In genomic region chr1:200738733-200739498, GRCh38 we compare ENCODE assay signal across 8 cellular contexts. TPM values are rescaled to one million over a fixed set of nuclear protein-coding genes. Genes with fewer than 3 reads are reported as not detected.
DNase-seq lines count a peak whose midpoint lies in the region; ATAC-seq and TF ChIP-seq lines count a peak whose summit lies in the region.

CAMSAP2 (plus strand) TSS chr1:200738893; CDS start chr1:200739828, 935 bp downstream.

- peak; percentile 47 for ATAC-seq in HG03342 (IDR thresholded peaks at IDR 0.05; ENCODE audit: unreplicated experiment)

- no peak for TF ChIP-seq CTCF in AG04450 (IDR thresholded peaks at IDR 0.05; ENCODE audit: low read depth, low read length)

- H3K27me3 ChIP-seq in AG04450 (ENCODE audit: control insufficient read depth, insufficient read depth, low read length) = no peaks in the 10 kb centered on the region

- CTCF ChIA-PET in AG04450 (lab: Charles Lee) = interaction anchor here (1.0 to 1.4 kb wide), 3 partner anchors 9 to 117 kb away, joined by 3 to 6 read pairs (median 4); no protein-coding TSS in a partner anchor

- TF ChIP-seq POLR2A in GM18951 (IDR thresholded peaks at IDR 0.05; ENCODE audit: extremely low read depth, insufficient read depth, insufficient read length) = peak; percentile 45

- POLR2A ChIA-PET in AG04450 (lab: Yijun Ruan, JAX) = interaction anchor here (1.0 to 2.9 kb wide), 3 partner anchors 36 to 69 kb away, joined by 3 to 17 read pairs (median 3); partner anchors contain the start of gene DDX59

- in situ Hi-C loops in GM18951 (cut with MboI; ENCODE audit: low sequenced_read_pairs, unreplicated experiment) = no loop called here

- peak; percentile 66 for DNase-seq in AG04450 (ENCODE audit: low read depth, low spot score)
- DNase-seq in NCI-H748 (lab: John Stamatoyannopoulos, UW; ENCODE audit: unreplicated experiment) = peak; percentile 89
- DNase-seq in activated CD8-positive, alpha-beta memory T cell treated with anti-CD3 and anti-CD28 coated beads for 24 hours = peak; percentile 82
- DNase-seq in effector CD8-positive, alpha-beta T cell (lab: John Stamatoyannopoulos, UW) = peak; percentile 69
- DNase-seq in lung microvascular endothelial cell (ENCODE audit: low read depth in 2 of 2) = peak; percentile 89 to 95
- DNase-seq in stimulated activated CD4-positive, alpha-beta T cell treated with anti-CD3 and anti-CD28 coated beads, TNF-alpha, amount 100 ng/mL, for 24 hours (ENCODE audit: low read depth in 3 of 3) = peak; percentile 29 to 69 (median 51)

- peak within 1 kb of the TSS; percentile 98 for H3K4me3 ChIP-seq in AG04450 (ENCODE audit: low read depth, low read length)

- H3K9me3 ChIP-seq in AG04450 (ENCODE audit: control insufficient read depth, insufficient read depth, low read length) = no peaks in the 10 kb centered on the region; the same call in 1 of the 2 replicates

- H3K27ac ChIP-seq in AG04450 (ENCODE audit: low read depth, low read length) = peak within 1 kb of the TSS; percentile 96

RNA-seq across cellular contexts. Expression of gene CAMSAP2, which starts in this region (rescaled TPM):
- 18.0 and 24.2 TPM in 2 replicates for polyA plus RNA-seq in AG04450 (2011; rRNA removed)
- polyA minus RNA-seq in AG04450 (2011; rRNA and poly(A)+ RNA removed) = 18.0 and 42.5 TPM in 2 replicates
- 21.4 and 26.0 TPM in 2 replicates for total RNA-seq in lung microvascular endothelial cell

Comparison
In these comparisons a context has a peak if more than half of its experiments do, and no peak if none do; other contexts are left out.
1. Peak in every context shown above with its lines: DNase-seq, ATAC-seq, H3K4me3 ChIP-seq and H3K27ac ChIP-seq.